37 cellular contexts compared by ENCODE assay signal in genomic region chr19:56158170-56158757, GRCh38. TPM values are rescaled to one million over a fixed set of nuclear protein-coding genes. Genes with fewer than 3 reads are reported as not detected.
"Had no signal": no experiment of that assay in that cellular context is flagged by ENCODE, and none has a peak within 500 bp of the region (broad histone marks: within the 10 kb centered on the region; RNA-seq: fewer than 3 reads in every experiment).

No MANE protein-coding gene starts in this region.

- H3K36me3 ChIP-seq: colonic mucosa had no signal

- H3K27ac Mint-ChIP-seq: mesothelial cell of epicardium; natural killer cell treated with Interleukin-12 subunit alpha and Interleukin-12 subunit beta and Interleukin-15 and Interleukin-18, amount 100 ng/mL, for 72 hours; stimulated activated effector memory CD8-positive, alpha-beta T cell treated with anti-CD3 and anti-CD28 coated beads, Interleukin-12 subunit alpha, Interleukin-12 subunit beta, amount 100 ng/mL, for 72 hours had no signal

- H3K9me3 Mint-ChIP-seq: natural killer cell treated with Interleukin-12 subunit alpha and Interleukin-12 subunit beta and Interleukin-15 and Interleukin-18, amount 100 ng/mL, for 72 hours; neural crest cell; stimulated activated effector memory CD8-positive, alpha-beta T cell treated with anti-CD3 and anti-CD28 coated beads, Interleukin-12 subunit alpha, Interleukin-12 subunit beta, amount 100 ng/mL, for 72 hours had no signal

- H3K27me3 Mint-ChIP-seq: naive B cell; natural killer cell treated with Interleukin-12 subunit alpha and Interleukin-12 subunit beta and Interleukin-15 and Interleukin-18, amount 100 ng/mL, for 72 hours had no signal

- ATAC-seq: gastroesophageal sphincter; heart left ventricle; left lobe of liver; mucosa of descending colon; natural killer cell treated with Interleukin-12 subunit alpha and Interleukin-12 subunit beta and Interleukin-15 and Interleukin-18, amount 100 ng/mL, for 72 hours; stimulated activated effector memory CD8-positive, alpha-beta T cell treated with anti-CD3 and anti-CD28 coated beads, Interleukin-12 subunit alpha, Interleukin-12 subunit beta, amount 100 ng/mL, for 72 hours had no signal

- DNase-seq: colonic mucosa; dermis blood vessel endothelial cell; effector memory CD4-positive, alpha-beta T cell; foreskin keratinocyte; heart left ventricle; kidney; mesenchymal stem cell; mucosa of descending colon; naive B cell; sigmoid colon; stimulated activated CD4-positive, alpha-beta T cell treated with anti-CD3 and anti-CD28 coated beads, Interleukin-2, amount 100 ng/mL, for 24 hours; stimulated activated CD4-positive, alpha-beta T cell treated with anti-CD3 and anti-CD28 coated beads, Interleukin-4, amount 100 ng/mL, for 24 hours; stimulated activated naive CD4-positive, alpha-beta T cell treated with Interleukin-2 at 50 U/mL for 16 hours; stomach; thyroid gland; trophoblast cell had no signal

- H3K4me3 Mint-ChIP-seq: mesothelial cell of epicardium; naive B cell; natural killer cell treated with Interleukin-12 subunit alpha and Interleukin-12 subunit beta and Interleukin-15 and Interleukin-18, amount 100 ng/mL, for 72 hours; neural crest cell; stimulated activated effector memory CD8-positive, alpha-beta T cell treated with anti-CD3 and anti-CD28 coated beads, Interleukin-12 subunit alpha, Interleukin-12 subunit beta, amount 100 ng/mL, for 72 hours had no signal

- H3K9me3 ChIP-seq: colonic mucosa, esophagus muscularis mucosa, gastroesophageal sphincter, heart left ventricle, mucosa of descending colon, prostate gland, right atrium auricular region, sigmoid colon, stomach, thyroid gland had no signal

- H3K27ac ChIP-seq: colonic mucosa, esophagus muscularis mucosa, foreskin keratinocyte, gastroesophageal sphincter, hepatocyte, parathyroid adenoma, prostate gland, right atrium auricular region, sigmoid colon, stomach, thyroid gland had no signal

- H3K4me3 ChIP-seq: colonic mucosa, esophagus muscularis mucosa, gastroesophageal sphincter, heart left ventricle, hepatocyte, mucosa of descending colon, prostate gland, right atrium auricular region, sigmoid colon, stomach, thyroid gland had no signal

- H3K4me1 ChIP-seq: colonic mucosa, foreskin keratinocyte, parathyroid adenoma, prostate gland, thyroid gland had no signal

RNA-seq across cellular contexts. Expression of gene GALP, which starts 17.5 kb away (rescaled TPM):
- total RNA-seq: colonic mucosa; dermis blood vessel endothelial cell; endothelial cell of umbilical vein; epithelial cell of proximal tubule; esophagus muscularis mucosa; fibroblast of lung; foreskin keratinocyte; gastroesophageal sphincter; heart left ventricle; hepatocyte; kidney; left lobe of liver; lower leg skin; lung microvascular endothelial cell; mesothelial cell of epicardium; mucosa of descending colon; natural killer cell treated with Interleukin-12 subunit alpha and Interleukin-12 subunit beta and Interleukin-15 and Interleukin-18, amount 100 ng/mL, for 72 hours; osteoblast; prostate gland; right atrium auricular region; sigmoid colon; skeletal muscle tissue; stomach; subcutaneous adipose tissue; thyroid gland; urinary bladder had no signal

RNA-seq across cellular contexts. Expression of gene ZSCAN5B, which starts 39.3 kb away (rescaled TPM):
- total RNA-seq: colonic mucosa; dermis blood vessel endothelial cell; endothelial cell of umbilical vein; epithelial cell of proximal tubule; fibroblast of lung; foreskin keratinocyte; gastroesophageal sphincter; heart left ventricle; hepatocyte; kidney; left lobe of liver; lower leg skin; lung microvascular endothelial cell; mucosa of descending colon; natural killer cell treated with Interleukin-12 subunit alpha and Interleukin-12 subunit beta and Interleukin-15 and Interleukin-18, amount 100 ng/mL, for 72 hours; neural crest cell; right atrium auricular region; sigmoid colon; stomach; subcutaneous adipose tissue; temporal lobe; thyroid gland; urinary bladder had no signal

RNA-seq across cellular contexts. Expression of gene ZSCAN5C, which starts 43.8 kb away (rescaled TPM):
- total RNA-seq: colonic mucosa; dermis blood vessel endothelial cell; endothelial cell of umbilical vein; epithelial cell of proximal tubule; esophagus muscularis mucosa; fibroblast of lung; foreskin keratinocyte; gastroesophageal sphincter; heart left ventricle; hepatocyte; kidney; left lobe of liver; lower leg skin; lung microvascular endothelial cell; mesothelial cell of epicardium; mucosa of descending colon; natural killer cell treated with Interleukin-12 subunit alpha and Interleukin-12 subunit beta and Interleukin-15 and Interleukin-18, amount 100 ng/mL, for 72 hours; neural crest cell; osteoblast; prostate gland; right atrium auricular region; sigmoid colon; skeletal muscle tissue; stomach; subcutaneous adipose tissue; temporal lobe; thyroid gland; urinary bladder had no signal
